1 cellular context compared by ENCODE assay signal in genomic region chr11:35555238-35555887, GRCh38.
TF ChIP-seq lines count a peak whose summit lies in the region.

No MANE protein-coding gene starts in this region.

TF ChIP-seq in GM23338, 12 proteins besides CTCF, POLR2A, EP300 and RAD21 (continued from another document):
- TF ChIP-seq, protein P1, sequence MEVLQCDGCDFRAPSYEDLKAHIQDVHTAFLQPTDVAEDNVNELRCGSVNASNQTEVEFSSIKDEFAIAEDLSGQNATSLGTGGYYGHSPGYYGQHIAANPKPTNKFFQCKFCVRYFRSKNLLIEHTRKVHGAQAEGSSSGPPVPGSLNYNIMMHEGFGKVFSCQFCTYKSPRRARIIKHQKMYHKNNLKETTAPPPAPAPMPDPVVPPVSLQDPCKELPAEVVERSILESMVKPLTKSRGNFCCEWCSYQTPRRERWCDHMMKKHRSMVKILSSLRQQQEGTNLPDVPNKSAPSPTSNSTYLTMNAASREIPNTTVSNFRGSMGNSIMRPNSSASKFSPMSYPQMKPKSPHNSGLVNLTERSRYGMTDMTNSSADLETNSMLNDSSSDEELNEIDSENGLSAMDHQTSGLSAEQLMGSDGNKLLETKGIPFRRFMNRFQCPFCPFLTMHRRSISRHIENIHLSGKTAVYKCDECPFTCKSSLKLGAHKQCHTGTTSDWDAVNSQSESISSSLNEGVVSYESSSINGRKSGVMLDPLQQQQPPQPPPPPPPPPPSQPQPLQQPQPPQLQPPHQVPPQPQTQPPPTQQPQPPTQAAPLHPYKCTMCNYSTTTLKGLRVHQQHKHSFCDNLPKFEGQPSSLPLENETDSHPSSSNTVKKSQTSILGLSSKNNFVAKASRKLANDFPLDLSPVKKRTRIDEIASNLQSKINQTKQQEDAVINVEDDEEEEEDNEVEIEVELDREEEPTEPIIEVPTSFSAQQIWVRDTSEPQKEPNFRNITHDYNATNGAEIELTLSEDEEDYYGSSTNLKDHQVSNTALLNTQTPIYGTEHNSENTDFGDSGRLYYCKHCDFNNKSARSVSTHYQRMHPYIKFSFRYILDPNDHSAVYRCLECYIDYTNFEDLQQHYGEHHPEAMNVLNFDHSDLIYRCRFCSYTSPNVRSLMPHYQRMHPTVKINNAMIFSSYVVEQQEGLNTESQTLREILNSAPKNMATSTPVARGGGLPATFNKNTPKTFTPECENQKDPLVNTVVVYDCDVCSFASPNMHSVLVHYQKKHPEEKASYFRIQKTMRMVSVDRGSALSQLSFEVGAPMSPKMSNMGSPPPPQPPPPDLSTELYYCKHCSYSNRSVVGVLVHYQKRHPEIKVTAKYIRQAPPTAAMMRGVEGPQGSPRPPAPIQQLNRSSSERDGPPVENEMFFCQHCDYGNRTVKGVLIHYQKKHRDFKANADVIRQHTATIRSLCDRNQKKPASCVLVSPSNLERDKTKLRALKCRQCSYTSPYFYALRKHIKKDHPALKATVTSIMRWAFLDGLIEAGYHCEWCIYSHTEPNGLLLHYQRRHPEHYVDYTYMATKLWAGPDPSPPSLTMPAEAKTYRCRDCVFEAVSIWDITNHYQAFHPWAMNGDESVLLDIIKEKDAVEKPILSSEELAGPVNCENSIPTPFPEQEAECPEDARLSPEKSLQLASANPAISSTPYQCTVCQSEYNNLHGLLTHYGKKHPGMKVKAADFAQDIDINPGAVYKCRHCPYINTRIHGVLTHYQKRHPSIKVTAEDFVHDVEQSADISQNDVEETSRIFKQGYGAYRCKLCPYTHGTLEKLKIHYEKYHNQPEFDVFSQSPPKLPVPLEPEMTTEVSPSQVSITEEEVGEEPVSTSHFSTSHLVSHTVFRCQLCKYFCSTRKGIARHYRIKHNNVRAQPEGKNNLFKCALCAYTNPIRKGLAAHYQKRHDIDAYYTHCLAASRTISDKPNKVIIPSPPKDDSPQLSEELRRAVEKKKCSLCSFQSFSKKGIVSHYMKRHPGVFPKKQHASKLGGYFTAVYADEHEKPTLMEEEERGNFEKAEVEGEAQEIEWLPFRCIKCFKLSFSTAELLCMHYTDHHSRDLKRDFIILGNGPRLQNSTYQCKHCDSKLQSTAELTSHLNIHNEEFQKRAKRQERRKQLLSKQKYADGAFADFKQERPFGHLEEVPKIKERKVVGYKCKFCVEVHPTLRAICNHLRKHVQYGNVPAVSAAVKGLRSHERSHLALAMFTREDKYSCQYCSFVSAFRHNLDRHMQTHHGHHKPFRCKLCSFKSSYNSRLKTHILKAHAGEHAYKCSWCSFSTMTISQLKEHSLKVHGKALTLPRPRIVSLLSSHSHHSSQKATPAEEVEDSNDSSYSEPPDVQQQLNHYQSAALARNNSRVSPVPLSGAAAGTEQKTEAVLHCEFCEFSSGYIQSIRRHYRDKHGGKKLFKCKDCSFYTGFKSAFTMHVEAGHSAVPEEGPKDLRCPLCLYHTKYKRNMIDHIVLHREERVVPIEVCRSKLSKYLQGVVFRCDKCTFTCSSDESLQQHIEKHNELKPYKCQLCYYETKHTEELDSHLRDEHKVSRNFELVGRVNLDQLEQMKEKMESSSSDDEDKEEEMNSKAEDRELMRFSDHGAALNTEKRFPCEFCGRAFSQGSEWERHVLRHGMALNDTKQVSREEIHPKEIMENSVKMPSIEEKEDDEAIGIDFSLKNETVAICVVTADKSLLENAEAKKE (CRISPR knock-in tag; IDR thresholded peaks at IDR 0.05), result no peak
- TF ChIP-seq EZH2phosphoT487 (IDR thresholded peaks at IDR 0.05; ENCODE audit: unreplicated experiment), result no peak
- TF ChIP-seq, protein P2, sequence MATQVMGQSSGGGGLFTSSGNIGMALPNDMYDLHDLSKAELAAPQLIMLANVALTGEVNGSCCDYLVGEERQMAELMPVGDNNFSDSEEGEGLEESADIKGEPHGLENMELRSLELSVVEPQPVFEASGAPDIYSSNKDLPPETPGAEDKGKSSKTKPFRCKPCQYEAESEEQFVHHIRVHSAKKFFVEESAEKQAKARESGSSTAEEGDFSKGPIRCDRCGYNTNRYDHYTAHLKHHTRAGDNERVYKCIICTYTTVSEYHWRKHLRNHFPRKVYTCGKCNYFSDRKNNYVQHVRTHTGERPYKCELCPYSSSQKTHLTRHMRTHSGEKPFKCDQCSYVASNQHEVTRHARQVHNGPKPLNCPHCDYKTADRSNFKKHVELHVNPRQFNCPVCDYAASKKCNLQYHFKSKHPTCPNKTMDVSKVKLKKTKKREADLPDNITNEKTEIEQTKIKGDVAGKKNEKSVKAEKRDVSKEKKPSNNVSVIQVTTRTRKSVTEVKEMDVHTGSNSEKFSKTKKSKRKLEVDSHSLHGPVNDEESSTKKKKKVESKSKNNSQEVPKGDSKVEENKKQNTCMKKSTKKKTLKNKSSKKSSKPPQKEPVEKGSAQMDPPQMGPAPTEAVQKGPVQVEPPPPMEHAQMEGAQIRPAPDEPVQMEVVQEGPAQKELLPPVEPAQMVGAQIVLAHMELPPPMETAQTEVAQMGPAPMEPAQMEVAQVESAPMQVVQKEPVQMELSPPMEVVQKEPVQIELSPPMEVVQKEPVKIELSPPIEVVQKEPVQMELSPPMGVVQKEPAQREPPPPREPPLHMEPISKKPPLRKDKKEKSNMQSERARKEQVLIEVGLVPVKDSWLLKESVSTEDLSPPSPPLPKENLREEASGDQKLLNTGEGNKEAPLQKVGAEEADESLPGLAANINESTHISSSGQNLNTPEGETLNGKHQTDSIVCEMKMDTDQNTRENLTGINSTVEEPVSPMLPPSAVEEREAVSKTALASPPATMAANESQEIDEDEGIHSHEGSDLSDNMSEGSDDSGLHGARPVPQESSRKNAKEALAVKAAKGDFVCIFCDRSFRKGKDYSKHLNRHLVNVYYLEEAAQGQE (IDR thresholded peaks at IDR 0.05; ENCODE audit: unreplicated experiment), result no peak
- no peak for TF ChIP-seq ETS1 (IDR thresholded peaks at IDR 0.05)
- no peak for TF ChIP-seq EZH2 (IDR thresholded peaks at IDR 0.05; ENCODE audit: low read depth, unreplicated experiment)
- no peak for TF ChIP-seq POLR2AphosphoS5 (IDR thresholded peaks at IDR 0.05; ENCODE audit: low read depth)
- TF ChIP-seq ZNF114 (CRISPR knock-in tag; IDR thresholded peaks at IDR 0.05), result no peak
- TF ChIP-seq CREB1 (CRISPR knock-in tag; IDR thresholded peaks at IDR 0.05; ENCODE audit: low read depth), result no peak
- TF ChIP-seq ZNF331 (CRISPR knock-in tag; IDR thresholded peaks at IDR 0.05; ENCODE audit: low read depth), result no peak
- TF ChIP-seq JUNB (IDR thresholded peaks at IDR 0.05; ENCODE audit: unreplicated experiment), result no peak
- TF ChIP-seq NANOG (IDR thresholded peaks at IDR 0.05; ENCODE audit: borderline replicate concordance), result no peak
